ENCODE assay signal across 8 cellular contexts in genomic region chr14:34843011-34843554, GRCh38. TPM values are rescaled to one million over a fixed set of nuclear protein-coding genes. Genes with fewer than 3 reads are reported as not detected.
DNase-seq lines count a peak whose midpoint lies in the region; ATAC-seq, FAIRE-seq and TF ChIP-seq lines count a peak whose summit lies in the region.

No MANE protein-coding gene starts in this region.

- H4K20me1 ChIP-seq in H1 (replicated peaks in 1 of 2; ENCODE audit: control insufficient read depth in 1 of 2, insufficient read depth in 2 of 2, low read length in 2 of 2): peaks cover 0 to 2% of the 10 kb centered on the region in 2 experiments
- no peaks in the 10 kb centered on the region for H4K20me1 ChIP-seq in osteoblast (ENCODE audit: insufficient read depth, low read length)

- WGBS in A549 (ENCODE audit: missing lambda C conversion rate): 56% methylated on average over 3 of the region's 3 CpGs
- WGBS in H1 (ENCODE audit: extremely low coverage in 1 of 2, insufficient coverage in 1 of 2, insufficient read length in 1 of 2, insufficient replicate concordance in 2 of 2, low coverage in 1 of 2, low lambda C conversion rate in 2 of 2, missing lambda C conversion rate in 1 of 2), 2 experiments: 75% methylated on average over 3 of the region's 3 CpGs; no CpG with 5 or more reads in 1 of the 2 experiments

- no peak for TF ChIP-seq POLR2A in A549 (IDR thresholded peaks at IDR 0.05; ENCODE audit: low read length)
- TF ChIP-seq POLR2A in H1 (IDR thresholded peaks at IDR 0.05; ENCODE audit: control extremely low read depth in 1 of 2, low read depth in 2 of 2, low read length in 2 of 2): no peak

- H2BK5ac ChIP-seq in H1 (ENCODE audit: low read depth, low read length): peak overlapping the region; percentile 53; the same call in 1 of the 2 replicates

- no peaks in the 10 kb centered on the region; the same call in 1 of the 2 replicates for H3K79me1 ChIP-seq in H1 (ENCODE audit: low read depth, low read length)

- no peak overlapping the region for H2BK12ac ChIP-seq in H1 (ENCODE audit: low read depth, low read length)

- H3K4ac ChIP-seq in H1 (replicated peaks; ENCODE audit: insufficient read length, low read depth, low read length): no peak overlapping the region

- TF ChIP-seq RAD21 in A549 (conservative IDR thresholded peaks at IDR 0.05 in 1 of 2, IDR thresholded peaks at IDR 0.05 in 1 of 2): no peak
- TF ChIP-seq RAD21 in H1 (IDR thresholded peaks at IDR 0.05 in 1 of 2, conservative IDR thresholded peaks at IDR 0.05 in 1 of 2; ENCODE audit: low read depth in 2 of 2, low read length in 2 of 2): no peak

- peak overlapping the region; percentile 44 for H4K91ac ChIP-seq in H1 (replicated peaks; ENCODE audit: insufficient read length, low read length)

- TF ChIP-seq EP300 in A549 (IDR thresholded peaks at IDR 0.05) (no peak), H1 (IDR thresholded peaks at IDR 0.05; ENCODE audit: borderline replicate concordance in 1 of 2, low read depth in 2 of 2, low read length in 2 of 2) (no peak)

- no peak overlapping the region for H4K5ac ChIP-seq in H1 (ENCODE audit: insufficient read length, low read depth, low read length)

- H3K18ac ChIP-seq in H1 (ENCODE audit: extremely low read depth, low read length): no peak overlapping the region

- H3K9me3 ChIP-seq in A549 (no peaks in the 10 kb centered on the region), H1 (ENCODE audit: insufficient read depth in 2 of 2, low read depth in 1 of 2, low read length in 1 of 2) (no peaks in the 10 kb centered on the region), osteoblast (ENCODE audit: low read depth, low read length) (no peaks in the 10 kb centered on the region)

- H3K36me3 ChIP-seq in H1 (ENCODE audit: control insufficient read depth in 2 of 4, insufficient read depth in 4 of 4, low read length in 3 of 4): no peaks in the 10 kb centered on the region
- H3K36me3 ChIP-seq in osteoblast (ENCODE audit: insufficient read depth, low read length): no peaks in the 10 kb centered on the region

- H3K27me3 ChIP-seq in H1 (replicated peaks in 1 of 4; ENCODE audit: control insufficient read depth in 3 of 4, extremely low read depth in 1 of 4, insufficient read depth in 3 of 4, low read length in 3 of 4) (no peaks in the 10 kb centered on the region), osteoblast (ENCODE audit: insufficient read depth, low read length) (no peaks in the 10 kb centered on the region)

- H3K23me2 ChIP-seq in H1 (ENCODE audit: low read depth, low read length): no peaks in the 10 kb centered on the region

- H2AFZ ChIP-seq in H1 (ENCODE audit: low read length) (no peak overlapping the region), osteoblast (ENCODE audit: low read length) (peak overlapping the region; percentile 4)

- FAIRE-seq in A549 (lab: Jason Lieb, UNC): no peak
- no peak for FAIRE-seq in H1 (lab: Jason Lieb, UNC)

- H3K4me1 ChIP-seq in A549: peaks cover 33% of the 10 kb centered on the region
- peaks cover 0 to 3% (median 0%) of the 10 kb centered on the region in 4 experiments; a peak in 1 of 7 replicates for H3K4me1 ChIP-seq in H1 (replicated peaks in 1 of 4; ENCODE audit: control insufficient read depth in 3 of 4, insufficient read depth in 4 of 4, low read length in 3 of 4)
- peaks cover 9% of the 10 kb centered on the region for H3K4me1 ChIP-seq in osteoblast (ENCODE audit: insufficient read depth, low read length)

- CTCF ChIA-PET in A549 (lab: Yijun Ruan, JAX): interaction anchor here (0.6 to 1.0 kb wide), 3 partner anchors 68 to 201 kb away, joined by 3 to 4 read pairs (median 4); no protein-coding TSS in a partner anchor
- CTCF ChIA-PET in H1 (lab: Charles Lee; ENCODE audit: partially characterized antibody): no interaction called here

- H3K4me3 ChIP-seq in A549: no peak overlapping the region
- no peak overlapping the region for H3K4me3 ChIP-seq in H1 (ENCODE audit: extremely low read depth in 1 of 4, insufficient read depth in 2 of 4, low read depth in 3 of 4, low read length in 4 of 4)
- H3K4me3 ChIP-seq in osteoblast (ENCODE audit: insufficient read depth, low read length): no peak overlapping the region

- peak overlapping the region in 1 of 4 experiments; percentile 10; a peak in 1 of 7 replicates for H3K9ac ChIP-seq in H1 (replicated peaks in 1 of 4; ENCODE audit: extremely low read depth in 1 of 4, low read depth in 3 of 4, low read length in 3 of 4)

- H2BK20ac ChIP-seq in H1 (ENCODE audit: low read length): no peak overlapping the region

- no peak for TF ChIP-seq CTCF in A549 (IDR thresholded peaks at IDR 0.05)
- no peak for TF ChIP-seq CTCF in H1 (IDR thresholded peaks at IDR 0.05; ENCODE audit: control extremely low read depth in 1 of 3, insufficient read depth in 1 of 3, low read depth in 1 of 3, low read length in 3 of 3)
- TF ChIP-seq CTCF in osteoblast (IDR thresholded peaks at IDR 0.05; ENCODE audit: extremely low read depth, low read depth, low read length): no peak

- no peaks in the 10 kb centered on the region for H3K79me2 ChIP-seq in H1 (ENCODE audit: control insufficient read depth in 1 of 2, insufficient read depth in 2 of 2, low read length in 2 of 2)
- H3K79me2 ChIP-seq in osteoblast (ENCODE audit: insufficient read depth, low read length): peaks cover 27% of the 10 kb centered on the region

- peak overlapping the region; percentile 51 for H3K4me2 ChIP-seq in A549
- no peak overlapping the region for H3K4me2 ChIP-seq in H1 (ENCODE audit: insufficient read depth in 1 of 2, low read depth in 2 of 2, low read length in 2 of 2)
- peak overlapping the region; percentile 15 for H3K4me2 ChIP-seq in osteoblast (ENCODE audit: insufficient read depth, low read length)

- no peak overlapping the region for H3K56ac ChIP-seq in H1 (replicated peaks; ENCODE audit: insufficient read length, low read depth, low read length)

- H3K23ac ChIP-seq in H1 (ENCODE audit: insufficient read length): no peak overlapping the region

- ATAC-seq in A549 (peak; percentile 77 to 83), GM18511 (IDR thresholded peaks at IDR 0.05; ENCODE audit: unreplicated experiment) (peak; percentile 64), HG03342 (IDR thresholded peaks at IDR 0.05; ENCODE audit: unreplicated experiment) (no peak)

- no peak overlapping the region for H2AK5ac ChIP-seq in H1 (ENCODE audit: low read depth, low read length)

- no peak overlapping the region for H2BK15ac ChIP-seq in H1 (ENCODE audit: low read length)

- H2BK120ac ChIP-seq in H1 (replicated peaks; ENCODE audit: low read depth, low read length): no peak overlapping the region

- H4K8ac ChIP-seq in H1 (ENCODE audit: extremely low read depth, insufficient read depth, low read length): no peak overlapping the region

- POLR2A ChIA-PET in A549 (lab: Yijun Ruan, JAX) (interaction anchor here (1.3 kb wide), 1 partner anchor 32 kb away, joined by 3 read pairs; the partner anchor contains the start of gene BAZ1A), H1 (lab: Charles Lee; ENCODE audit: partially characterized antibody) (no interaction called here)

- no peak overlapping the region for H3K14ac ChIP-seq in H1 (ENCODE audit: insufficient read length)

- peak overlapping the region; percentile 71 to 84 for H3K27ac ChIP-seq in A549
- H3K27ac ChIP-seq in H1 (ENCODE audit: low read depth, low read length): no peak overlapping the region
- peak overlapping the region; percentile 30 for H3K27ac ChIP-seq in osteoblast (ENCODE audit: low read depth, low read length)

- DNase-seq in A549 (ENCODE audit: low read depth in 1 of 2, low spot score in 1 of 2) (peak; percentile 32 to 55), RKO (ENCODE audit: low spot score) (peak; percentile 80), H1 (ENCODE audit: low read depth in 1 of 2, low spot score in 2 of 2) (no peak), osteoblast (ENCODE audit: insufficient read length, low spot score, missing footprints) (peak; percentile 87), NCI-H2029 treated with DMSO at 0.1 percent for 48 hours (lab: John Stamatoyannopoulos, UW) (no peak), T1000 (lab: John Stamatoyannopoulos, UW) (no peak)

TF ChIP-seq in A549, 52 proteins besides CTCF, POLR2A, EP300 and RAD21 (continues in another document):
- TF ChIP-seq NPAS2 (CRISPR knock-in tag; IDR thresholded peaks at IDR 0.05; ENCODE audit: borderline replicate concordance): no peak
- TF ChIP-seq ZSCAN20 (CRISPR knock-in tag; IDR thresholded peaks at IDR 0.05): 0 out of 2 replicates have a peak, but pooled peaks have one; percentile 35

TF ChIP-seq in H1, 55 proteins besides CTCF, POLR2A, EP300 and RAD21 (continues in another document):
- TF ChIP-seq SIN3A (conservative IDR thresholded peaks at IDR 0.05 in 1 of 2, IDR thresholded peaks at IDR 0.05 in 1 of 2; ENCODE audit: low read depth in 1 of 2, low read length in 2 of 2): no peak
- TF ChIP-seq SP4 (IDR thresholded peaks at IDR 0.05; ENCODE audit: low read length): no peak
- TF ChIP-seq CEBPB (IDR thresholded peaks at IDR 0.05; ENCODE audit: low read depth, low read length): no peak
- no peak for TF ChIP-seq SRF (IDR thresholded peaks at IDR 0.05; ENCODE audit: low read depth, low read length)
- TF ChIP-seq ZNF274 (IDR thresholded peaks at IDR 0.05; ENCODE audit: borderline replicate concordance, extremely low read depth, low read length): no peak
- no peak for TF ChIP-seq HDAC6 (IDR thresholded peaks at IDR 0.05; ENCODE audit: low read depth, low read length)
- no peak for TF ChIP-seq MAX (IDR thresholded peaks at IDR 0.05)

RNA-seq across cellular contexts. Expression of gene BAZ1A, which starts 32.1 kb away (rescaled TPM):
- polyA plus RNA-seq in A549 (2011; rRNA removed) (35.0 and 38.2 TPM in 2 replicates), A549 (2017; fragmentation: RNase III; extraction: RNeasy Plus Mini Kit Qiagen cat#74134 plus additional on column Dnase treatment) (32.4 to 33.7 TPM (median 32.9 TPM) in 3 replicates), H1 (2011; rRNA removed) (4.1 and 8.0 TPM in 2 replicates)
- polyA plus RNA-seq in A549 (2012; cell fraction: cytosol; rRNA removed): 10.3 and 10.7 TPM in 2 replicates
- 7.8 and 9.2 TPM in 2 replicates for polyA plus RNA-seq in A549 (2012; cell fraction: nucleus; rRNA removed)
- 12.2 and 21.2 TPM in 2 replicates for polyA minus RNA-seq in A549 (2011; rRNA and poly(A)+ RNA removed)
- total RNA-seq in H1 (2021; fragmentation: NEBNext Ultra II Directional; extraction: Animal tissue kit (Norgen Biotek cat#: 25700)): 20.9 and 23.1 TPM in 2 replicates
- 9.3 TPM for polyA plus RNA-seq in H1 (2011; cell fraction: cytosol; rRNA removed)
- 3.9 TPM for polyA plus RNA-seq in H1 (2011; cell fraction: nucleus; rRNA removed)
- 11.0 to 21.2 TPM (median 13.7 TPM) in 4 replicates for polyA plus RNA-seq in H1 (2012, experiment 1 of 2)
- 1.7 TPM for polyA plus RNA-seq in H1 (2012, experiment 2 of 2)
- polyA plus RNA-seq in H1 (2013, experiment 1 of 2): 44.4 TPM
- polyA plus RNA-seq in H1 (2013, experiment 2 of 2): 40.4 TPM
- polyA minus RNA-seq in H1 (2011; rRNA and poly(A)+ RNA removed): 13.4 and 15.5 TPM in 2 replicates
- 11.4 TPM for polyA minus RNA-seq in H1 (2011; cell fraction: cytosol; rRNA and poly(A)+ RNA removed)
- 16.8 TPM for polyA minus RNA-seq in H1 (2011; cell fraction: nucleus; rRNA and poly(A)+ RNA removed)
- total RNA-seq in osteoblast: 23.9 and 25.9 TPM in 2 replicates

Comparison
In these comparisons a context has a peak if more than half of its experiments do, and no peak if none do; other contexts are left out.
1. DNase-seq: peak in A549 (2 of 2), RKO (single experiment) and osteoblast (single experiment); none in H1 (0 of 2), NCI-H2029 treated with DMSO at 0.1 percent for 48 hours (single experiment) and T1000 (single experiment).
2. H3K4me2 ChIP-seq: peak in A549 (single experiment) and osteoblast (single experiment); none in H1 (0 of 2).
3. Of the 18 proteins assayed by ChIP-seq in both H1 and A549: peak only in H1: none; only in A549: MAFK; in both: none; in neither: 17.